In genomic region chr4:48720459-48720858, GRCh38 we compare ENCODE assay signal across 21 cellular contexts. TPM values are rescaled to one million over a fixed set of nuclear protein-coding genes. Genes with fewer than 3 reads are reported as not detected.
DNase-seq lines count a peak whose midpoint lies in the region; ATAC-seq and TF ChIP-seq lines count a peak whose summit lies in the region.
"Had no signal": no experiment of that assay in that cellular context is flagged by ENCODE, and none has a peak within 500 bp of the region (broad histone marks: within the 10 kb centered on the region; RNA-seq: fewer than 3 reads in every experiment).

No MANE protein-coding gene starts in this region.

- dilution Hi-C loops in mammary epithelial cell (cut with HindIII; ENCODE audit: low sequenced_read_pairs): no loop called here

- H3K4me3 Mint-ChIP-seq in activated CD8-positive, alpha-beta T cell treated with anti-CD3 and anti-CD28 coated beads for 36 hours: no peak overlapping the region
- H3K4me3 Mint-ChIP-seq in activated CD8-positive, alpha-beta T cell treated with anti-CD3 and anti-CD28 coated beads, Interleukin-2, amount 10 ng/mL, durations not matched to agents 7 days and 5 days: no peak overlapping the region
- H3K4me3 Mint-ChIP-seq in MCF 10A (ENCODE audit: unreplicated experiment): no peak overlapping the region
- no peak overlapping the region for H3K4me3 Mint-ChIP-seq in Caco-2 (ENCODE audit: unreplicated experiment)
- no peak overlapping the region for H3K4me3 Mint-ChIP-seq in stimulated activated effector memory CD8-positive, alpha-beta T cell treated with anti-CD3 and anti-CD28 coated beads, Interleukin-12 subunit alpha, Interleukin-12 subunit beta, amount 100 ng/mL, for 72 hours
- H3K4me3 Mint-ChIP-seq: IgD-negative memory B cell had no signal

- no peak overlapping the region for H3K27ac ChIP-seq in mammary epithelial cell (ENCODE audit: insufficient read depth, low read depth, low read length)
- H3K27ac ChIP-seq: GM23248, HL-60 had no signal

- H3K27me3 ChIP-seq in mammary epithelial cell (ENCODE audit: insufficient read depth, low read length) (no peaks in the 10 kb centered on the region), Caco-2 (replicated peaks; ENCODE audit: control insufficient read depth, insufficient read depth, low read length) (no peaks in the 10 kb centered on the region)

- WGBS in mammary epithelial cell (ENCODE audit: low coverage, missing lambda C conversion rate): 100% methylated on average over 2 of the region's 2 CpGs

- H3K36me3 Mint-ChIP-seq in activated CD8-positive, alpha-beta T cell treated with anti-CD3 and anti-CD28 coated beads for 36 hours (ENCODE audit: low read depth): peaks cover 22% of the 10 kb centered on the region
- peaks cover 41% of the 10 kb centered on the region for H3K36me3 Mint-ChIP-seq in activated CD8-positive, alpha-beta T cell treated with anti-CD3 and anti-CD28 coated beads, Interleukin-2, amount 10 ng/mL, durations not matched to agents 7 days and 5 days (ENCODE audit: low read depth)
- H3K36me3 Mint-ChIP-seq in MCF 10A (ENCODE audit: insufficient read depth, unreplicated experiment): no peaks in the 10 kb centered on the region
- H3K36me3 Mint-ChIP-seq in Caco-2 (ENCODE audit: insufficient read depth, unreplicated experiment): peaks cover 6% of the 10 kb centered on the region
- H3K36me3 Mint-ChIP-seq in stimulated activated effector memory CD8-positive, alpha-beta T cell treated with anti-CD3 and anti-CD28 coated beads, Interleukin-12 subunit alpha, Interleukin-12 subunit beta, amount 100 ng/mL, for 72 hours: no peaks in the 10 kb centered on the region

- H3K79me2 ChIP-seq in mammary epithelial cell (ENCODE audit: insufficient read depth, low read length): peaks cover 83% of the 10 kb centered on the region

- TF ChIP-seq CTCF in activated CD8-positive, alpha-beta T cell treated with anti-CD3 and anti-CD28 coated beads for 36 hours (IDR thresholded peaks at IDR 0.05): no peak
- TF ChIP-seq CTCF in MCF 10A (IDR thresholded peaks at IDR 0.05; ENCODE audit: unreplicated experiment) (no peak), mammary epithelial cell (conservative IDR thresholded peaks at IDR 0.05 in 1 of 2, IDR thresholded peaks at IDR 0.05 in 1 of 2; ENCODE audit: extremely low read depth in 1 of 2, insufficient read depth in 1 of 2, low read depth in 1 of 2, low read length in 2 of 2) (no peak), Caco-2 (IDR thresholded peaks at IDR 0.05; ENCODE audit: insufficient read depth in 1 of 2, low read depth in 1 of 2, low read length in 1 of 2, severe bottlenecking in 1 of 2, unreplicated experiment in 1 of 2) (no peak)

- no TSS peak for BruUV-seq in MCF 10A (replicated peaks; lab: Mats Ljungman, UMichigan)
- no TSS peak for BruUV-seq in mammary epithelial cell (replicated peaks; lab: Mats Ljungman, UMichigan)
- no TSS peak for BruUV-seq in Caco-2 (replicated peaks; lab: Mats Ljungman, UMichigan)

- CTCF ChIA-PET in activated CD8-positive, alpha-beta T cell treated with anti-CD3 and anti-CD28 coated beads for 36 hours (lab: Charles Lee): no interaction called here
- CTCF ChIA-PET in activated CD8-positive, alpha-beta T cell treated with anti-CD3 and anti-CD28 coated beads, Interleukin-2, amount 10 ng/mL, durations not matched to agents 7 days and 5 days (lab: Charles Lee): no interaction called here
- CTCF ChIA-PET in MCF 10A (lab: Yijun Ruan, JAX): no interaction called here
- CTCF ChIA-PET in mammary epithelial cell (lab: Charles Lee; ENCODE audit: low non-redundant PET): no interaction called here
- CTCF ChIA-PET in Caco-2 (lab: Charles Lee): no interaction called here

- H3K9me3 ChIP-seq in mammary epithelial cell (replicated peaks; ENCODE audit: insufficient read depth, low read length): no peaks in the 10 kb centered on the region
- H3K9me3 ChIP-seq in Caco-2: no peaks in the 10 kb centered on the region

- peaks cover under 1% of the 10 kb centered on the region for H3K4me1 ChIP-seq in mammary epithelial cell (ENCODE audit: insufficient read depth, low read length)
- peaks cover 19% of the 10 kb centered on the region for H3K4me1 ChIP-seq in Caco-2

- no peak overlapping the region for H3K9ac ChIP-seq in mammary epithelial cell (ENCODE audit: insufficient read depth, low read length)
- H3K9ac ChIP-seq: GM23248 had no signal

- ATAC-seq in activated CD8-positive, alpha-beta T cell treated with anti-CD3 and anti-CD28 coated beads for 36 hours: peak; percentile 53
- no peak for ATAC-seq in activated CD8-positive, alpha-beta T cell treated with anti-CD3 and anti-CD28 coated beads, Interleukin-2, amount 10 ng/mL, durations not matched to agents 7 days and 5 days
- ATAC-seq in stimulated activated effector memory CD8-positive, alpha-beta T cell treated with anti-CD3 and anti-CD28 coated beads, Interleukin-12 subunit alpha, Interleukin-12 subunit beta, amount 100 ng/mL, for 72 hours: peak; percentile 76

- H3K4me1 Mint-ChIP-seq in activated CD8-positive, alpha-beta T cell treated with anti-CD3 and anti-CD28 coated beads for 36 hours (ENCODE audit: low read depth): peaks cover 32% of the 10 kb centered on the region
- peaks cover 14% of the 10 kb centered on the region for H3K4me1 Mint-ChIP-seq in activated CD8-positive, alpha-beta T cell treated with anti-CD3 and anti-CD28 coated beads, Interleukin-2, amount 10 ng/mL, durations not matched to agents 7 days and 5 days (ENCODE audit: low read depth)
- H3K4me1 Mint-ChIP-seq in MCF 10A (ENCODE audit: insufficient read depth, unreplicated experiment) (peaks cover 24% of the 10 kb centered on the region), Caco-2 (ENCODE audit: low read depth, unreplicated experiment) (peaks cover 20% of the 10 kb centered on the region)
- H3K4me1 Mint-ChIP-seq in stimulated activated effector memory CD8-positive, alpha-beta T cell treated with anti-CD3 and anti-CD28 coated beads, Interleukin-12 subunit alpha, Interleukin-12 subunit beta, amount 100 ng/mL, for 72 hours: peaks cover 42% of the 10 kb centered on the region

- H3K27me3 Mint-ChIP-seq in activated CD8-positive, alpha-beta T cell treated with anti-CD3 and anti-CD28 coated beads for 36 hours: no peaks in the 10 kb centered on the region
- H3K27me3 Mint-ChIP-seq in activated CD8-positive, alpha-beta T cell treated with anti-CD3 and anti-CD28 coated beads, Interleukin-2, amount 10 ng/mL, durations not matched to agents 7 days and 5 days (ENCODE audit: low read depth): no peaks in the 10 kb centered on the region
- H3K27me3 Mint-ChIP-seq in MCF 10A (ENCODE audit: insufficient read depth, unreplicated experiment) (no peaks in the 10 kb centered on the region), Caco-2 (ENCODE audit: insufficient read depth, unreplicated experiment) (no peaks in the 10 kb centered on the region)
- H3K27me3 Mint-ChIP-seq: IgD-negative memory B cell had no signal

- no peak overlapping the region for H2AFZ ChIP-seq in mammary epithelial cell (ENCODE audit: low read depth, low read length)
- H2AFZ ChIP-seq: GM23248 had no signal

- H4K20me1 ChIP-seq in mammary epithelial cell (ENCODE audit: insufficient read depth, low read length): no peaks in the 10 kb centered on the region

- POLR2A ChIA-PET in activated CD8-positive, alpha-beta T cell treated with anti-CD3 and anti-CD28 coated beads for 36 hours (lab: Charles Lee): no interaction called here
- POLR2A ChIA-PET in activated CD8-positive, alpha-beta T cell treated with anti-CD3 and anti-CD28 coated beads, Interleukin-2, amount 10 ng/mL, durations not matched to agents 7 days and 5 days (lab: Charles Lee): no interaction called here
- POLR2A ChIA-PET in MCF 10A (lab: Yijun Ruan, JAX): interaction anchor here (0.7 to 1.0 kb wide), 2 partner anchors 22 to 60 kb away, joined by 3 read pairs; partner anchors contain the start of gene FRYL
- POLR2A ChIA-PET in Caco-2 (lab: Charles Lee): no interaction called here

- in situ Hi-C loops in mammary epithelial cell (cut with MboI; ENCODE audit: low sequenced_read_pairs in 2 of 2): no loop called here

- H3K36me3 ChIP-seq in mammary epithelial cell (ENCODE audit: insufficient read depth, low read length) (no peaks in the 10 kb centered on the region), Caco-2 (ENCODE audit: control insufficient read depth, insufficient read depth, low read length) (no peaks in the 10 kb centered on the region)

- DNase-seq in activated CD8-positive, alpha-beta T cell treated with anti-CD3 and anti-CD28 coated beads for 36 hours: no peak
- no peak for DNase-seq in activated CD8-positive, alpha-beta T cell treated with anti-CD3 and anti-CD28 coated beads, Interleukin-2, amount 10 ng/mL, durations not matched to agents 7 days and 5 days
- no peak for DNase-seq in MCF 10A (ENCODE audit: unreplicated experiment)
- no peak for DNase-seq in mammary epithelial cell
- no peak for DNase-seq in Caco-2
- DNase-seq in stimulated activated effector memory CD8-positive, alpha-beta T cell treated with anti-CD3 and anti-CD28 coated beads, Interleukin-12 subunit alpha, Interleukin-12 subunit beta, amount 100 ng/mL, for 72 hours (ENCODE audit: low spot score in 2 of 2): no peak
- no peak for DNase-seq in posterior cingulate gyrus
- DNase-seq: COR-L47, GM23248, H7, NCI-H1092, NCI-H1417 treated with DMSO at 0.1 percent for 48 hours, NCI-H1694 treated with DMSO at 0.1 percent for 48 hours, NCI-H2081 treated with DMSO at 0.1 percent for 48 hours, NCI-H2171, NCI-H226, NCI-H510A, NCI-H748 treated with DMSO at 0.1 percent for 48 hours, SIG-M5 had no signal

- H3K4me3 ChIP-seq in mammary epithelial cell (replicated peaks in 1 of 3; ENCODE audit: insufficient read depth in 1 of 3, low read depth in 2 of 3, low read length in 3 of 3) (no peak overlapping the region), Caco-2 (ENCODE audit: low read depth, low read length) (no peak overlapping the region)
- H3K4me3 ChIP-seq: GM23248 had no signal

- peaks cover 5% of the 10 kb centered on the region for H3K9me3 Mint-ChIP-seq in activated CD8-positive, alpha-beta T cell treated with anti-CD3 and anti-CD28 coated beads for 36 hours
- peaks cover 3% of the 10 kb centered on the region for H3K9me3 Mint-ChIP-seq in activated CD8-positive, alpha-beta T cell treated with anti-CD3 and anti-CD28 coated beads, Interleukin-2, amount 10 ng/mL, durations not matched to agents 7 days and 5 days (ENCODE audit: insufficient read depth)
- peaks cover 7% of the 10 kb centered on the region for H3K9me3 Mint-ChIP-seq in MCF 10A (ENCODE audit: unreplicated experiment)
- peaks cover 7% of the 10 kb centered on the region for H3K9me3 Mint-ChIP-seq in Caco-2 (ENCODE audit: unreplicated experiment)
- no peaks in the 10 kb centered on the region for H3K9me3 Mint-ChIP-seq in stimulated activated effector memory CD8-positive, alpha-beta T cell treated with anti-CD3 and anti-CD28 coated beads, Interleukin-12 subunit alpha, Interleukin-12 subunit beta, amount 100 ng/mL, for 72 hours

- H3K4me2 ChIP-seq in mammary epithelial cell (ENCODE audit: insufficient read depth, low read depth, low read length): no peak overlapping the region

- H3K27ac Mint-ChIP-seq in activated CD8-positive, alpha-beta T cell treated with anti-CD3 and anti-CD28 coated beads for 36 hours: no peak overlapping the region
- H3K27ac Mint-ChIP-seq in activated CD8-positive, alpha-beta T cell treated with anti-CD3 and anti-CD28 coated beads, Interleukin-2, amount 10 ng/mL, durations not matched to agents 7 days and 5 days: no peak overlapping the region
- H3K27ac Mint-ChIP-seq in MCF 10A (ENCODE audit: low read depth, unreplicated experiment) (peak overlapping the region; percentile 42), Caco-2 (ENCODE audit: unreplicated experiment) (peak overlapping the region; percentile 30)
- H3K27ac Mint-ChIP-seq in stimulated activated effector memory CD8-positive, alpha-beta T cell treated with anti-CD3 and anti-CD28 coated beads, Interleukin-12 subunit alpha, Interleukin-12 subunit beta, amount 100 ng/mL, for 72 hours: no peak overlapping the region

- intact Hi-C loops in activated CD8-positive, alpha-beta T cell treated with anti-CD3 and anti-CD28 coated beads for 36 hours (cut with micrococcal nuclease): no loop called here
- intact Hi-C loops in MCF 10A (cut with micrococcal nuclease): no loop called here
- intact Hi-C loops in mammary epithelial cell (cut with micrococcal nuclease): no loop called here
- intact Hi-C loops in Caco-2 (cut with micrococcal nuclease; ENCODE audit: unreplicated experiment): loop anchor here (10.0 kb wide), 1 partner anchor 54 kb away; no protein-coding TSS in a partner anchor
- intact Hi-C loops in posterior cingulate gyrus (cut with DNase I): no loop called here

RNA-seq across cellular contexts. Expression of gene FRYL, which starts 59.6 kb away (rescaled TPM):
- 10 to 100 TPM; 66.6 to 73.2 TPM for total RNA-seq in activated CD8-positive, alpha-beta T cell treated with anti-CD3 and anti-CD28 coated beads for 36 hours
- total RNA-seq in activated CD8-positive, alpha-beta T cell treated with anti-CD3 and anti-CD28 coated beads, Interleukin-2, amount 10 ng/mL, durations not matched to agents 7 days and 5 days: 100 to 1,000 TPM in 1 of 2 experiments, 10 to 100 TPM in 1; 98.5 to 107 TPM
- total RNA-seq in MCF 10A (2022) (52.3 and 53.9 TPM in 2 replicates), mammary epithelial cell (10 to 100 TPM; 74.7 to 75.7 TPM), Caco-2 (2022) (27.4 and 40.5 TPM in 2 replicates)
- polyA plus RNA-seq in mammary epithelial cell: 21.1 TPM
- 188 TPM for polyA minus RNA-seq in mammary epithelial cell

Comparison
In these comparisons a context has a peak if more than half of its experiments do, and no peak if none do; other contexts are left out.
1. H3K27ac Mint-ChIP-seq: peak in MCF 10A (single experiment) and Caco-2 (single experiment); none in activated CD8-positive, alpha-beta T cell treated with anti-CD3 and anti-CD28 coated beads for 36 hours (single experiment), activated CD8-positive, alpha-beta T cell treated with anti-CD3 and anti-CD28 coated beads, Interleukin-2, amount 10 ng/mL, durations not matched to agents 7 days and 5 days (single experiment) and stimulated activated effector memory CD8-positive, alpha-beta T cell treated with anti-CD3 and anti-CD28 coated beads, Interleukin-12 subunit alpha, Interleukin-12 subunit beta, amount 100 ng/mL, for 72 hours (single experiment).